In genomic region chr1:46512135-46512791, GRCh38 we compare ENCODE assay signal across 29 cellular contexts. TPM values are rescaled to one million over a fixed set of nuclear protein-coding genes. Genes with fewer than 3 reads are reported as not detected.
"Had no signal": no experiment of that assay in that cellular context is flagged by ENCODE, and none has a peak within 500 bp of the region (broad histone marks: within the 10 kb centered on the region; RNA-seq: fewer than 3 reads in every experiment).

No MANE protein-coding gene starts in this region.

- H3K27ac ChIP-seq: ascending aorta, body of pancreas, PC-9 had no signal

- H3K4me3 ChIP-seq: ascending aorta, body of pancreas, MG63, PC-9 had no signal

- ATAC-seq: activated naive CD4-positive, alpha-beta T cell treated with anti-CD3 and anti-CD28 coated beads, Interleukin-2, amount 50 U/mL, for 72 hours; activated naive CD8-positive, alpha-beta T cell treated with anti-CD3 and anti-CD28 coated beads, Interleukin-2, amount 50 U/mL, for 24 hours; activated T-cell treated with anti-CD3 and anti-CD28 coated beads, Interleukin-2, amount 50 U/mL, for 4 hours; body of pancreas; T-helper 17 cell; WTC11 had no signal

- H3K27ac Mint-ChIP-seq: activated naive CD4-positive, alpha-beta T cell treated with anti-CD3 and anti-CD28 coated beads, Interleukin-2, amount 50 U/mL, for 72 hours; activated naive CD8-positive, alpha-beta T cell treated with anti-CD3 and anti-CD28 coated beads, Interleukin-2, amount 50 U/mL, for 24 hours; T-helper 17 cell; WTC11 had no signal

- H3K4me3 Mint-ChIP-seq: activated naive CD8-positive, alpha-beta T cell treated with anti-CD3 and anti-CD28 coated beads, Interleukin-2, amount 50 U/mL, for 24 hours; activated T-cell treated with anti-CD3 and anti-CD28 coated beads, Interleukin-2, amount 50 U/mL, for 4 hours; central memory CD8-positive, alpha-beta T cell; T-helper 17 cell; WTC11 had no signal

- H3K27me3 ChIP-seq: ascending aorta, body of pancreas, MG63 had no signal

- H2AFZ ChIP-seq: PC-9 had no signal

- H3K36me3 ChIP-seq: ascending aorta, MG63 had no signal

- H3K9me3 ChIP-seq: ascending aorta, body of pancreas, MG63 had no signal

- DNase-seq: activated CD4-positive, alpha-beta T cell treated with anti-CD3 and anti-CD28 coated beads for 48 hours; activated CD4-positive, alpha-beta T cell treated with anti-CD3 and anti-CD28 coated beads, Interleukin-2, amount 50 U/mL, for 4 hours; activated CD4-positive, CD25-positive, alpha-beta regulatory T cell treated with anti-CD3 and anti-CD28 coated beads, Interleukin-2, amount 50 U/mL, for 72 hours; activated effector memory CD4-positive, alpha-beta T cell treated with anti-CD3 and anti-CD28 coated beads, Interleukin-2, amount 50 U/mL, for 16 hours; activated naive CD4-positive, alpha-beta T cell treated with Interleukin-2 at 50 U/mL for 16 hours; activated naive CD8-positive, alpha-beta T cell treated with anti-CD3 and anti-CD28 coated beads, Interleukin-2, amount 50 U/mL, for 24 hours; activated T-cell treated with anti-CD3 and anti-CD28 coated beads, Interleukin-2, amount 50 U/mL, for 4 hours; amniotic stem cell; body of pancreas; MG63; MV-4-11; NCI-H1092 treated with DMSO at 0.1 percent for 48 hours; NCI-H1417 treated with DMSO at 0.1 percent for 48 hours; NCI-H1694; NCI-H2029; NCI-H2107; NCI-H345; NCI-H510A; NCI-H526 treated with DMSO at 0.1 percent for 48 hours; NCI-H82; PC-9; SIG-M5; T-helper 17 cell; T-helper 9 cell had no signal

- H3K4me2 ChIP-seq: PC-9 had no signal

- H3K36me3 Mint-ChIP-seq: activated naive CD4-positive, alpha-beta T cell treated with anti-CD3 and anti-CD28 coated beads, Interleukin-2, amount 50 U/mL, for 72 hours; WTC11 had no signal

- H3K9me3 Mint-ChIP-seq: activated naive CD4-positive, alpha-beta T cell treated with anti-CD3 and anti-CD28 coated beads, Interleukin-2, amount 50 U/mL, for 72 hours; activated naive CD8-positive, alpha-beta T cell treated with anti-CD3 and anti-CD28 coated beads, Interleukin-2, amount 50 U/mL, for 24 hours; activated T-cell treated with anti-CD3 and anti-CD28 coated beads, Interleukin-2, amount 50 U/mL, for 4 hours; central memory CD8-positive, alpha-beta T cell; WTC11 had no signal

- FAIRE-seq: bronchial epithelial cell had no signal

- H3K4me1 ChIP-seq: ascending aorta had no signal

- H3K4me1 Mint-ChIP-seq: activated naive CD8-positive, alpha-beta T cell treated with anti-CD3 and anti-CD28 coated beads, Interleukin-2, amount 50 U/mL, for 24 hours; central memory CD8-positive, alpha-beta T cell had no signal

RNA-seq across cellular contexts. Expression of gene DMBX1, which starts 22.6 kb away (rescaled TPM):
- total RNA-seq: activated T-cell treated with anti-CD3 and anti-CD28 coated beads, Interleukin-2, amount 50 U/mL, for 4 hours; ascending aorta; body of pancreas; bronchial epithelial cell; T-helper 17 cell had no signal

RNA-seq across cellular contexts. Expression of gene KNCN, which starts 39.2 kb away (rescaled TPM):
- total RNA-seq: activated naive CD4-positive, alpha-beta T cell treated with anti-CD3 and anti-CD28 coated beads, Interleukin-2, amount 50 U/mL, for 72 hours; activated T-cell treated with anti-CD3 and anti-CD28 coated beads, Interleukin-2, amount 50 U/mL, for 4 hours; ascending aorta; body of pancreas; bronchial epithelial cell; PC-9; T-helper 17 cell; WTC11 had no signal
